1 cellular context compared by ENCODE assay signal in genomic region chr5:142806769-142807377, GRCh38.
TF ChIP-seq lines count a peak whose summit lies in the region.

No MANE protein-coding gene starts in this region.

TF ChIP-seq in HCT116, 20 proteins besides CTCF, POLR2A, EP300 and RAD21 (continued from another document):
- TF ChIP-seq, protein P1, sequence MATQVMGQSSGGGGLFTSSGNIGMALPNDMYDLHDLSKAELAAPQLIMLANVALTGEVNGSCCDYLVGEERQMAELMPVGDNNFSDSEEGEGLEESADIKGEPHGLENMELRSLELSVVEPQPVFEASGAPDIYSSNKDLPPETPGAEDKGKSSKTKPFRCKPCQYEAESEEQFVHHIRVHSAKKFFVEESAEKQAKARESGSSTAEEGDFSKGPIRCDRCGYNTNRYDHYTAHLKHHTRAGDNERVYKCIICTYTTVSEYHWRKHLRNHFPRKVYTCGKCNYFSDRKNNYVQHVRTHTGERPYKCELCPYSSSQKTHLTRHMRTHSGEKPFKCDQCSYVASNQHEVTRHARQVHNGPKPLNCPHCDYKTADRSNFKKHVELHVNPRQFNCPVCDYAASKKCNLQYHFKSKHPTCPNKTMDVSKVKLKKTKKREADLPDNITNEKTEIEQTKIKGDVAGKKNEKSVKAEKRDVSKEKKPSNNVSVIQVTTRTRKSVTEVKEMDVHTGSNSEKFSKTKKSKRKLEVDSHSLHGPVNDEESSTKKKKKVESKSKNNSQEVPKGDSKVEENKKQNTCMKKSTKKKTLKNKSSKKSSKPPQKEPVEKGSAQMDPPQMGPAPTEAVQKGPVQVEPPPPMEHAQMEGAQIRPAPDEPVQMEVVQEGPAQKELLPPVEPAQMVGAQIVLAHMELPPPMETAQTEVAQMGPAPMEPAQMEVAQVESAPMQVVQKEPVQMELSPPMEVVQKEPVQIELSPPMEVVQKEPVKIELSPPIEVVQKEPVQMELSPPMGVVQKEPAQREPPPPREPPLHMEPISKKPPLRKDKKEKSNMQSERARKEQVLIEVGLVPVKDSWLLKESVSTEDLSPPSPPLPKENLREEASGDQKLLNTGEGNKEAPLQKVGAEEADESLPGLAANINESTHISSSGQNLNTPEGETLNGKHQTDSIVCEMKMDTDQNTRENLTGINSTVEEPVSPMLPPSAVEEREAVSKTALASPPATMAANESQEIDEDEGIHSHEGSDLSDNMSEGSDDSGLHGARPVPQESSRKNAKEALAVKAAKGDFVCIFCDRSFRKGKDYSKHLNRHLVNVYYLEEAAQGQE (IDR thresholded peaks at IDR 0.05; ENCODE audit: low read depth): no peak
